Comparison of ENCODE assay signal across 8 cellular contexts in genomic region chr13:97359181-97360057, GRCh38.
A peak's percentile ranks its signal among the peaks of the same experiment; 100 is the strongest.
DNase-seq lines count a peak whose midpoint lies in the region; ATAC-seq and TF ChIP-seq lines count a peak whose summit lies in the region.

No MANE protein-coding gene starts in this region.

- no peaks in the 10 kb centered on the region for H3K36me3 Mint-ChIP-seq in activated CD8-positive, alpha-beta T cell treated with anti-CD3 and anti-CD28 coated beads, Interleukin-2, amount 10 ng/mL, durations not matched to agents 7 days and 5 days (ENCODE audit: low read depth)
- H3K36me3 Mint-ChIP-seq in natural killer cell treated with Interleukin-12 subunit alpha and Interleukin-12 subunit beta and Interleukin-15 and Interleukin-18, amount 100 ng/mL, for 72 hours = no peaks in the 10 kb centered on the region
- H3K36me3 Mint-ChIP-seq in type B pancreatic cell = peaks cover 63% of the 10 kb centered on the region

- no peak overlapping the region for H3K4me3 Mint-ChIP-seq in activated CD8-positive, alpha-beta T cell treated with anti-CD3 and anti-CD28 coated beads, Interleukin-2, amount 10 ng/mL, durations not matched to agents 7 days and 5 days
- H3K4me3 Mint-ChIP-seq in natural killer cell treated with Interleukin-12 subunit alpha and Interleukin-12 subunit beta and Interleukin-15 and Interleukin-18, amount 100 ng/mL, for 72 hours = no peak overlapping the region
- no peak overlapping the region for H3K4me3 Mint-ChIP-seq in type B pancreatic cell

- H3K27me3 Mint-ChIP-seq in activated CD8-positive, alpha-beta T cell treated with anti-CD3 and anti-CD28 coated beads, Interleukin-2, amount 10 ng/mL, durations not matched to agents 7 days and 5 days (ENCODE audit: low read depth) = no peaks in the 10 kb centered on the region
- H3K27me3 Mint-ChIP-seq in natural killer cell treated with Interleukin-12 subunit alpha and Interleukin-12 subunit beta and Interleukin-15 and Interleukin-18, amount 100 ng/mL, for 72 hours = no peaks in the 10 kb centered on the region
- no peaks in the 10 kb centered on the region for H3K27me3 Mint-ChIP-seq in type B pancreatic cell

- no peaks in the 10 kb centered on the region for H3K4me1 Mint-ChIP-seq in activated CD8-positive, alpha-beta T cell treated with anti-CD3 and anti-CD28 coated beads, Interleukin-2, amount 10 ng/mL, durations not matched to agents 7 days and 5 days (ENCODE audit: low read depth)
- H3K4me1 Mint-ChIP-seq in natural killer cell treated with Interleukin-12 subunit alpha and Interleukin-12 subunit beta and Interleukin-15 and Interleukin-18, amount 100 ng/mL, for 72 hours (ENCODE audit: low read depth in 2 of 2) = peaks cover 0 to 9% of the 10 kb centered on the region in 2 donors
- peaks cover 14% of the 10 kb centered on the region for H3K4me1 Mint-ChIP-seq in type B pancreatic cell (ENCODE audit: unreplicated experiment)

- H3K9me3 Mint-ChIP-seq in activated CD8-positive, alpha-beta T cell treated with anti-CD3 and anti-CD28 coated beads, Interleukin-2, amount 10 ng/mL, durations not matched to agents 7 days and 5 days (ENCODE audit: insufficient read depth) = no peaks in the 10 kb centered on the region
- no peaks in the 10 kb centered on the region for H3K9me3 Mint-ChIP-seq in natural killer cell treated with Interleukin-12 subunit alpha and Interleukin-12 subunit beta and Interleukin-15 and Interleukin-18, amount 100 ng/mL, for 72 hours
- H3K9me3 Mint-ChIP-seq in type B pancreatic cell = no peaks in the 10 kb centered on the region

- ATAC-seq in GM19455 (IDR thresholded peaks at IDR 0.05; ENCODE audit: unreplicated experiment) (peak; percentile 95), HG03469 (IDR thresholded peaks at IDR 0.05; ENCODE audit: unreplicated experiment) (peak; percentile 82), esophagus mucosa (peak; percentile 80)
- ATAC-seq in activated CD8-positive, alpha-beta T cell treated with anti-CD3 and anti-CD28 coated beads, Interleukin-2, amount 10 ng/mL, durations not matched to agents 7 days and 5 days = peak; percentile 88
- peak; percentile 81 to 86 for ATAC-seq in natural killer cell treated with Interleukin-12 subunit alpha and Interleukin-12 subunit beta and Interleukin-15 and Interleukin-18, amount 100 ng/mL, for 72 hours

- DNase-seq in DMS153 treated with DMSO at 0.1 percent for 48 hours (lab: John Stamatoyannopoulos, UW; ENCODE audit: unreplicated experiment) = peak; percentile 36
- peak; percentile 73 for DNase-seq in NCI-H526 treated with DMSO at 0.1 percent for 48 hours (lab: John Stamatoyannopoulos, UW)
- DNase-seq in activated CD8-positive, alpha-beta T cell treated with anti-CD3 and anti-CD28 coated beads, Interleukin-2, amount 10 ng/mL, durations not matched to agents 7 days and 5 days = peak; percentile 64
- peak; percentile 62 for DNase-seq in natural killer cell treated with Interleukin-12 subunit alpha and Interleukin-12 subunit beta and Interleukin-15 and Interleukin-18, amount 100 ng/mL, for 72 hours (ENCODE audit: low spot score)
- DNase-seq in type B pancreatic cell (ENCODE audit: extremely low spot score, unreplicated experiment) = no peak

- H3K27ac Mint-ChIP-seq in activated CD8-positive, alpha-beta T cell treated with anti-CD3 and anti-CD28 coated beads, Interleukin-2, amount 10 ng/mL, durations not matched to agents 7 days and 5 days = no peak overlapping the region
- no peak overlapping the region for H3K27ac Mint-ChIP-seq in natural killer cell treated with Interleukin-12 subunit alpha and Interleukin-12 subunit beta and Interleukin-15 and Interleukin-18, amount 100 ng/mL, for 72 hours
- H3K27ac Mint-ChIP-seq in type B pancreatic cell = no peak overlapping the region

- CTCF ChIA-PET in activated CD8-positive, alpha-beta T cell treated with anti-CD3 and anti-CD28 coated beads, Interleukin-2, amount 10 ng/mL, durations not matched to agents 7 days and 5 days (lab: Charles Lee) = interaction anchor here (0.7 to 10.1 kb wide), 23 partner anchors 8 to 341 kb away, joined by 3 to 136 read pairs (median 3); partner anchors contain the start of gene MBNL2

- TF ChIP-seq CTCF in type B pancreatic cell (conservative IDR thresholded peaks at IDR 0.05) = peak; percentile 94

- POLR2A ChIA-PET in activated CD8-positive, alpha-beta T cell treated with anti-CD3 and anti-CD28 coated beads, Interleukin-2, amount 10 ng/mL, durations not matched to agents 7 days and 5 days (lab: Charles Lee) = no interaction called here
